18 cellular contexts compared by ENCODE assay signal in genomic region chr3:20142517-20142916, GRCh38. TPM values are rescaled to one million over a fixed set of nuclear protein-coding genes. Genes with fewer than 3 reads are reported as not detected.
DNase-seq lines count a peak whose midpoint lies in the region; ATAC-seq and TF ChIP-seq lines count a peak whose summit lies in the region.
"Had no signal": no experiment of that assay in that cellular context is flagged by ENCODE, and none has a peak within 500 bp of the region (broad histone marks: within the 10 kb centered on the region; RNA-seq: fewer than 3 reads in every experiment).

No MANE protein-coding gene starts in this region.

- H3K9me3 Mint-ChIP-seq in endodermal cell: no peaks in the 10 kb centered on the region

- H4K91ac ChIP-seq in neuronal stem cell (ENCODE audit: low read depth, low read length, poor library complexity): no peak overlapping the region

- peak overlapping the region; percentile 84 for H2AFZ ChIP-seq in neuronal stem cell (ENCODE audit: low read length)
- H2AFZ ChIP-seq: GM23248 had no signal

- H3K27me3 ChIP-seq in heart right ventricle (no peaks in the 10 kb centered on the region), endodermal cell (ENCODE audit: control insufficient read depth, insufficient read depth, low read length, poor library complexity, severe bottlenecking) (no peaks in the 10 kb centered on the region), neuronal stem cell (ENCODE audit: control insufficient read depth in 3 of 3, insufficient read depth in 3 of 3, low read depth in 1 of 3, low read length in 3 of 3) (no peaks in the 10 kb centered on the region)
- H3K27me3 ChIP-seq: BE2C had no signal

- no peaks in the 10 kb centered on the region for H3K27me3 Mint-ChIP-seq in endodermal cell (ENCODE audit: insufficient read depth)
- H3K27me3 Mint-ChIP-seq: CD4-positive, CD25-positive, alpha-beta regulatory T cell; IgD-negative memory B cell had no signal

- 98 to 99% methylated on average over 4 of the region's 4 CpGs for WGBS in heart right ventricle, 2 donors
- 99 to 100% methylated on average over 1 to 4 of the region's 4 CpGs for WGBS in endodermal cell (ENCODE audit: insufficient coverage in 1 of 2, insufficient read length in 1 of 2), 2 experiments
- no CpG with 5 or more reads among the region's 4 CpGs for WGBS in neuronal stem cell (ENCODE audit: extremely low coverage in 2 of 2, insufficient read length in 2 of 2, insufficient replicate concordance in 1 of 2), 2 donors

- TF ChIP-seq CTCF in heart right ventricle (IDR thresholded peaks at IDR 0.05) (no peak), endodermal cell (conservative IDR thresholded peaks at IDR 0.05) (no peak)

- H3K14ac ChIP-seq in neuronal stem cell (ENCODE audit: low read length): no peak overlapping the region

- H3K27ac ChIP-seq in heart right ventricle (peak overlapping the region in 7 of 10 donors; percentile 29 to 77 (median 64)), endodermal cell (ENCODE audit: low read depth, low read length) (peak overlapping the region; percentile 94), neuronal stem cell (replicated peaks; ENCODE audit: low read length) (peak overlapping the region; percentile 78)
- H3K27ac ChIP-seq: GM23248 had no signal

- H4K8ac ChIP-seq in neuronal stem cell (ENCODE audit: low read depth, low read length): peak overlapping the region; percentile 9

- no peak overlapping the region for H2BK120ac ChIP-seq in neuronal stem cell (ENCODE audit: low read depth, low read length)

- H3K36me3 ChIP-seq in heart right ventricle (peaks cover 0 to 74% (median 0%) of the 10 kb centered on the region in 9 donors), endodermal cell (ENCODE audit: control insufficient read depth, insufficient read depth, low read length) (no peaks in the 10 kb centered on the region), neuronal stem cell (replicated peaks in 1 of 2; ENCODE audit: control insufficient read depth in 2 of 2, insufficient read depth in 2 of 2, low read length in 2 of 2) (peaks cover 0 to 3% of the 10 kb centered on the region in 2 donors)
- H3K36me3 ChIP-seq: BE2C had no signal

- peak overlapping the region; percentile 5 for H3K4ac ChIP-seq in neuronal stem cell (ENCODE audit: low read length)

- H2BK12ac ChIP-seq in neuronal stem cell (ENCODE audit: low read length): peak overlapping the region; percentile 24

- no peak overlapping the region for H3K4me3 Mint-ChIP-seq in endodermal cell
- H3K4me3 Mint-ChIP-seq: CD4-positive, CD25-positive, alpha-beta regulatory T cell had no signal

- no peak overlapping the region for H2BK5ac ChIP-seq in neuronal stem cell (ENCODE audit: low read length)

- no peak overlapping the region for H3K4me2 ChIP-seq in neuronal stem cell (ENCODE audit: insufficient read depth, low read length, poor library complexity, severe bottlenecking)

- H3K4me1 ChIP-seq in heart right ventricle: peaks cover 0 to 22% (median 4%) of the 10 kb centered on the region in 9 donors
- H3K4me1 ChIP-seq in endodermal cell (ENCODE audit: control insufficient read depth, insufficient read depth, low read length): no peaks in the 10 kb centered on the region
- H3K4me1 ChIP-seq in neuronal stem cell (ENCODE audit: control insufficient read depth in 2 of 2, insufficient read depth in 1 of 2, low read depth in 1 of 2, low read length in 2 of 2): peaks cover 5 to 13% of the 10 kb centered on the region in 2 donors
- H3K4me1 ChIP-seq: BE2C had no signal

- H3K9me3 ChIP-seq in heart right ventricle: no peaks in the 10 kb centered on the region
- peaks cover 4% of the 10 kb centered on the region for H3K9me3 ChIP-seq in endodermal cell (ENCODE audit: control insufficient read depth, low read length)
- no peaks in the 10 kb centered on the region for H3K9me3 ChIP-seq in neuronal stem cell (replicated peaks in 1 of 2; ENCODE audit: control insufficient read depth in 2 of 2, insufficient read depth in 1 of 2, low read depth in 1 of 2, low read length in 2 of 2)
- H3K9me3 ChIP-seq: BE2C had no signal

- ATAC-seq in heart right ventricle (no peak), Right ventricle myocardium superior (ENCODE audit: poor library complexity) (no peak)
- ATAC-seq: HCT116, PC-3 had no signal

- H3K4me1 Mint-ChIP-seq in endodermal cell: peaks cover 10% of the 10 kb centered on the region

- DNase-seq in heart right ventricle: no peak
- DNase-seq in Right ventricle myocardium superior: no peak
- DNase-seq in endodermal cell: no peak
- no peak for DNase-seq in neuronal stem cell (ENCODE audit: low spot score)
- DNase-seq in activated effector memory CD4-positive, alpha-beta T cell treated with anti-CD3 and anti-CD28 coated beads, Interleukin-2, amount 50 U/mL, for 16 hours: no peak
- DNase-seq in globus pallidus (ENCODE audit: low spot score): no peak
- no peak for DNase-seq in activated CD4-positive, alpha-beta T cell treated with anti-CD3 and anti-CD28 coated beads for 1 hour
- DNase-seq: Calu3; CD4-positive, CD25-positive, alpha-beta regulatory T cell; GF-D8; Karpas-422; NCI-H1417 treated with DMSO at 0.1 percent for 48 hours; PC-3; RPMI8226 had no signal

- H3K18ac ChIP-seq in neuronal stem cell (ENCODE audit: low read length): peak overlapping the region; percentile 69

- H2BK15ac ChIP-seq in neuronal stem cell (ENCODE audit: low read length): peak overlapping the region; percentile 9

- H3K4me3 ChIP-seq in heart right ventricle (no peak overlapping the region), endodermal cell (ENCODE audit: low read length) (no peak overlapping the region), neuronal stem cell (ENCODE audit: low read length in 2 of 2) (no peak overlapping the region)
- H3K4me3 ChIP-seq: GM23248 had no signal

- no peaks in the 10 kb centered on the region for H3K79me1 ChIP-seq in neuronal stem cell (ENCODE audit: low read depth, low read length)

- intact Hi-C loops in heart right ventricle (cut with DNase I) (loop anchor here in 2 of 10 donors (5.0 kb wide), 1 partner anchor 40 kb away; no protein-coding TSS in a partner anchor), Right ventricle myocardium superior (cut with DNase I) (no loop called here)

- H3K36me3 Mint-ChIP-seq in endodermal cell (ENCODE audit: low read depth): no peaks in the 10 kb centered on the region

- no peak overlapping the region for H3K23ac ChIP-seq in neuronal stem cell (ENCODE audit: low read depth, low read length, poor library complexity)

- no peak overlapping the region for H2AK5ac ChIP-seq in neuronal stem cell (ENCODE audit: low read depth, low read length)

- H3K9ac ChIP-seq in endodermal cell (ENCODE audit: extremely low read depth, low read length, poor library complexity, severe bottlenecking) (no peak overlapping the region), neuronal stem cell (ENCODE audit: low read depth, low read length, poor library complexity) (no peak overlapping the region)
- H3K9ac ChIP-seq: GM23248 had no signal

- no peak overlapping the region for H3K27ac Mint-ChIP-seq in endodermal cell

RNA-seq across cellular contexts. Expression of gene SGO1, which starts 43.5 kb away (rescaled TPM):
- total RNA-seq in heart right ventricle (1 to 10 TPM in 1 of 10 donors, under 1 TPM in 5, not detected in 4; 0.25 to 2.2 (median 0.50) TPM), Right ventricle myocardium superior (0.59 TPM), endodermal cell (10 to 100 TPM; 25.1 to 44.8 TPM)
- under 1 TPM in 1 of 2 donors, not detected in 1; 0.04 TPM for polyA plus RNA-seq in heart right ventricle
- 36.9 TPM for polyA plus RNA-seq in endodermal cell (2013, experiment 1 of 2)
- polyA plus RNA-seq in endodermal cell (2013, experiment 2 of 2): 42.3 TPM
- 43.7 TPM for polyA plus RNA-seq in neuronal stem cell (2013, experiment 1 of 2)
- polyA plus RNA-seq in neuronal stem cell (2013, experiment 2 of 2): 47.1 TPM

Comparison
In these comparisons a context has a peak if more than half of its experiments do, and no peak if none do; other contexts are left out.
1. RNA of gene SGO1, which starts 43.5 kb away (total RNA-seq): 25.1 to 44.8 TPM in endodermal cell; 0.59 TPM in Right ventricle myocardium superior (single experiment) and 0.25 to 2.2 TPM in heart right ventricle; every median in the first group is over 4 times any median in the second.
2. Peak in every context shown above with its lines, with median percentiles within 50 percentile points of each other: H3K27ac ChIP-seq.